Comparison of ENCODE assay signal across 8 cellular contexts in genomic region chr11:35663408-35663702, GRCh38. TPM values are rescaled to one million over a fixed set of nuclear protein-coding genes. Genes with fewer than 3 reads are reported as not detected.
DNase-seq lines count a peak whose midpoint lies in the region; ATAC-seq and TF ChIP-seq lines count a peak whose summit lies in the region.

No MANE protein-coding gene starts in this region.

- peaks cover 31% of the 10 kb centered on the region for H3K4me1 ChIP-seq in BLaER1
- H3K4me1 ChIP-seq in duodenal mucosa (ENCODE audit: control insufficient read depth in 1 of 2, insufficient read depth in 2 of 2, low read length in 2 of 2): peaks cover 14 to 19% of the 10 kb centered on the region in 2 donors

- H3K27me3 ChIP-seq in BLaER1 (no peaks in the 10 kb centered on the region), duodenal mucosa (ENCODE audit: control insufficient read depth in 1 of 2, insufficient read depth in 2 of 2, low read length in 2 of 2) (peaks cover 0 to 4% of the 10 kb centered on the region in 2 donors), neural cell (ENCODE audit: insufficient read depth, low read depth, low read length) (no peaks in the 10 kb centered on the region)

- peaks cover 13% of the 10 kb centered on the region; the same call in 1 of the 2 replicates for H4K20me1 ChIP-seq in BLaER1
- no peaks in the 10 kb centered on the region for H4K20me1 ChIP-seq in neural cell (ENCODE audit: insufficient read depth)

- H3K4me2 ChIP-seq in BLaER1 (peak overlapping the region; percentile 96), neural cell (ENCODE audit: low read length) (peak overlapping the region; percentile 81)

- peak overlapping the region; percentile 92 for H3K9ac ChIP-seq in BLaER1
- H3K9ac ChIP-seq in duodenal mucosa (ENCODE audit: low read depth in 1 of 2, low read length in 2 of 2): peak overlapping the region; percentile 69 to 78
- H3K9ac ChIP-seq in neural cell (ENCODE audit: low read length): peak overlapping the region; percentile 74

- H3F3A ChIP-seq in neural cell (ENCODE audit: insufficient read depth, low read length, poor library complexity, severe bottlenecking): no peaks in the 10 kb centered on the region

- DNase-seq in NB4 (ENCODE audit: low read depth): no peak
- DNase-seq in glomerular visceral epithelial cell (ENCODE audit: extremely low spot score): no peak

- TF ChIP-seq CTCF in NB4 (IDR thresholded peaks at IDR 0.05; ENCODE audit: low read depth, low read length) (no peak), neural cell (IDR thresholded peaks at IDR 0.05; ENCODE audit: poor library complexity, severe bottlenecking) (no peak)

- H3K27ac ChIP-seq in BLaER1: peak overlapping the region; percentile 97
- H3K27ac ChIP-seq in duodenal mucosa (ENCODE audit: low read depth, low read length): peak overlapping the region; percentile 94
- peak overlapping the region; percentile 77 for H3K27ac ChIP-seq in neural cell (ENCODE audit: low read length)

- no peak for TF ChIP-seq POLR2A in NB4 (IDR thresholded peaks at IDR 0.05; ENCODE audit: extremely low read depth, insufficient read length)

- H3K4me3 ChIP-seq in BLaER1 (peak overlapping the region; percentile 85), NB4 (ENCODE audit: low read depth, low read length) (peak overlapping the region; percentile 53), duodenal mucosa (ENCODE audit: low read depth in 1 of 2, low read length in 2 of 2) (peak overlapping the region; percentile 96 to 98), neural cell (ENCODE audit: low read length) (peak overlapping the region; percentile 81)

- H2AFZ ChIP-seq in neural cell (ENCODE audit: low read depth, low read length): peak overlapping the region; percentile 83

- ATAC-seq in HG03135 (IDR thresholded peaks at IDR 0.05; ENCODE audit: unreplicated experiment) (no peak), GM19351 (IDR thresholded peaks at IDR 0.05; ENCODE audit: unreplicated experiment) (no peak), HG03280 (IDR thresholded peaks at IDR 0.05; ENCODE audit: unreplicated experiment) (no peak)

- TF ChIP-seq EP300 in neural cell (conservative IDR thresholded peaks at IDR 0.05; ENCODE audit: poor library complexity, severe bottlenecking): no peak

- H3K9me2 ChIP-seq in neural cell (ENCODE audit: insufficient read depth, low read length): no peaks in the 10 kb centered on the region

- H3K36me3 ChIP-seq in BLaER1: peaks cover 39% of the 10 kb centered on the region
- H3K36me3 ChIP-seq in duodenal mucosa (ENCODE audit: control insufficient read depth in 1 of 2, insufficient read depth in 2 of 2, low read length in 2 of 2): no peaks in the 10 kb centered on the region
- no peaks in the 10 kb centered on the region for H3K36me3 ChIP-seq in neural cell (ENCODE audit: insufficient read depth, low read length)

- TF ChIP-seq RAD21 in neural cell (conservative IDR thresholded peaks at IDR 0.05): no peak

- peaks cover 52% of the 10 kb centered on the region for H3K79me2 ChIP-seq in neural cell (replicated peaks; ENCODE audit: insufficient read depth, low read length)

- peaks cover 53% of the 10 kb centered on the region for H3K9me3 ChIP-seq in BLaER1
- peaks cover 0 to 19% of the 10 kb centered on the region in 2 donors for H3K9me3 ChIP-seq in duodenal mucosa (ENCODE audit: control insufficient read depth in 1 of 2, low read length in 2 of 2)
- peaks cover 3% of the 10 kb centered on the region for H3K9me3 ChIP-seq in neural cell (ENCODE audit: low read length)

TF ChIP-seq in neural cell, 6 proteins besides CTCF, POLR2A, EP300 and RAD21:
- TF ChIP-seq REST (IDR thresholded peaks at IDR 0.05; ENCODE audit: borderline replicate concordance) (no peak), SMC3 (conservative IDR thresholded peaks at IDR 0.05; ENCODE audit: poor library complexity) (no peak), EZH2 (IDR thresholded peaks at IDR 0.05; ENCODE audit: borderline replicate concordance, insufficient read depth, low read length, poor library complexity, severe bottlenecking) (no peak), POLR2AphosphoS5 (IDR thresholded peaks at IDR 0.05) (no peak), MXI1 (conservative IDR thresholded peaks at IDR 0.05; ENCODE audit: poor library complexity, severe bottlenecking) (no peak), TAF1 (IDR thresholded peaks at IDR 0.05; ENCODE audit: low read depth) (no peak)

RNA-seq across cellular contexts. Expression of gene TRIM44, which starts 0.8 kb away (rescaled TPM):
- 14.9 and 17.1 TPM in 2 replicates for polyA plus RNA-seq in neural cell
- 21.4 and 26.7 TPM in 2 replicates for polyA minus RNA-seq in neural cell

RNA-seq across cellular contexts. Expression of gene FJX1, which starts 45.1 kb away (rescaled TPM):
- 56.3 and 60.5 TPM in 2 replicates for polyA plus RNA-seq in neural cell
- polyA minus RNA-seq in neural cell: 76.6 and 96.9 TPM in 2 replicates
